In genomic region chr1:15966081-15966955, GRCh38 we compare ENCODE assay signal across 8 cellular contexts. TPM values are rescaled to one million over a fixed set of nuclear protein-coding genes. Genes with fewer than 3 reads are reported as not detected.
DNase-seq lines count a peak whose midpoint lies in the region; ATAC-seq, FAIRE-seq and TF ChIP-seq lines count a peak whose summit lies in the region.

No MANE protein-coding gene starts in this region.

- H3K27me3 Mint-ChIP-seq in HFFc6 (ENCODE audit: insufficient read depth), result peaks cover 2% of the 10 kb centered on the region

- peaks cover 26% of the 10 kb centered on the region for H3K36me3 Mint-ChIP-seq in HFFc6 (ENCODE audit: low read depth)
- H3K36me3 Mint-ChIP-seq in activated naive CD4-positive, alpha-beta T cell treated with anti-CD3 and anti-CD28 coated beads, Interleukin-2, amount 50 U/mL, for 72 hours, result peaks cover 21 to 46% of the 10 kb centered on the region in 2 donors

- peak; percentile 82 to 85 for ATAC-seq in activated naive CD4-positive, alpha-beta T cell treated with anti-CD3 and anti-CD28 coated beads, Interleukin-2, amount 50 U/mL, for 72 hours
- peak; percentile 22 for ATAC-seq in left lobe of liver

- peak; percentile 5 for FAIRE-seq in RCC 7860 (lab: Jason Lieb, UNC)

- H3K9me3 Mint-ChIP-seq in HFFc6, result no peaks in the 10 kb centered on the region
- no peaks in the 10 kb centered on the region for H3K9me3 Mint-ChIP-seq in activated naive CD4-positive, alpha-beta T cell treated with anti-CD3 and anti-CD28 coated beads, Interleukin-2, amount 50 U/mL, for 72 hours

- DNase-seq in HFFc6 (peak; percentile 45), RCC 7860 (ENCODE audit: low spot score) (peak; percentile 52), left lobe of liver (ENCODE audit: low spot score) (no peak), NCI-H187 treated with DMSO at 0.1 percent for 48 hours (lab: John Stamatoyannopoulos, UW) (no peak), NCI-H1436 treated with DMSO at 0.1 percent for 48 hours (lab: John Stamatoyannopoulos, UW) (no peak)
- peak; percentile 80 to 91 for DNase-seq in activated naive CD4-positive, alpha-beta T cell treated with anti-CD3 and anti-CD28 coated beads, Interleukin-2, amount 50 U/mL, for 72 hours (ENCODE audit: low spot score in 2 of 2)
- DNase-seq in stimulated activated CD8-positive, alpha-beta memory T cell treated with anti-CD3 and anti-CD28 coated beads, Interleukin-7, amount 100 ng/mL, for 4 hours (ENCODE audit: low read depth in 2 of 2), result peak; percentile 60 to 65

- no peak for TF ChIP-seq CTCF in HFFc6 (IDR thresholded peaks at IDR 0.05)

- H3K4me1 Mint-ChIP-seq in HFFc6 (ENCODE audit: low read depth), result peaks cover 59% of the 10 kb centered on the region

- H3K27ac Mint-ChIP-seq in HFFc6, result peak overlapping the region; percentile 72
- peak overlapping the region; percentile 99 to 100 for H3K27ac Mint-ChIP-seq in activated naive CD4-positive, alpha-beta T cell treated with anti-CD3 and anti-CD28 coated beads, Interleukin-2, amount 50 U/mL, for 72 hours

- peak overlapping the region; percentile 11; the same call in 1 of the 2 replicates for H3K4me3 ChIP-seq in GM08714 (ENCODE audit: low read length)

- peak overlapping the region; percentile 75 for H3K4me3 Mint-ChIP-seq in HFFc6

RNA-seq across cellular contexts. Expression of gene ZBTB17, which starts 9.6 kb away (rescaled TPM):
- 10 to 100 TPM; 22.5 to 25.4 (median 24.1) TPM for total RNA-seq in HFFc6 (2021; fragmentation: NEBNext Ultra II Directional; extraction: Animal tissue kit (Norgen Biotek cat#: 25700))
- 10 to 100 TPM; 44.7 to 54.9 TPM for total RNA-seq in activated naive CD4-positive, alpha-beta T cell treated with anti-CD3 and anti-CD28 coated beads, Interleukin-2, amount 50 U/mL, for 72 hours
- 14.3 TPM for total RNA-seq in left lobe of liver

RNA-seq across cellular contexts. Expression of gene SRARP, which starts 37.7 kb away (rescaled TPM):
- total RNA-seq in HFFc6 (2021; fragmentation: NEBNext Ultra II Directional; extraction: Animal tissue kit (Norgen Biotek cat#: 25700)), result not detected
- total RNA-seq in activated naive CD4-positive, alpha-beta T cell treated with anti-CD3 and anti-CD28 coated beads, Interleukin-2, amount 50 U/mL, for 72 hours, result not detected
- total RNA-seq in left lobe of liver, result not detected

RNA-seq across cellular contexts. Expression of gene HSPB7, which starts 51.5 kb away (rescaled TPM):
- 10 to 100 TPM; 15.5 to 40.6 (median 33.0) TPM for total RNA-seq in HFFc6 (2021; fragmentation: NEBNext Ultra II Directional; extraction: Animal tissue kit (Norgen Biotek cat#: 25700))
- not detected for total RNA-seq in activated naive CD4-positive, alpha-beta T cell treated with anti-CD3 and anti-CD28 coated beads, Interleukin-2, amount 50 U/mL, for 72 hours
- total RNA-seq in left lobe of liver, result 1.2 TPM

RNA-seq across cellular contexts. Expression of gene CLCNKA, which starts 55.5 kb away (rescaled TPM):
- not detected for total RNA-seq in HFFc6 (2021; fragmentation: NEBNext Ultra II Directional; extraction: Animal tissue kit (Norgen Biotek cat#: 25700))
- under 1 TPM in 1 of 2 donors, not detected in 1; 0.37 TPM for total RNA-seq in activated naive CD4-positive, alpha-beta T cell treated with anti-CD3 and anti-CD28 coated beads, Interleukin-2, amount 50 U/mL, for 72 hours
- total RNA-seq in left lobe of liver, result 0.08 TPM

Comparison
In these comparisons a context has a peak if more than half of its experiments do, and no peak if none do; other contexts are left out.
1. DNase-seq: peak in HFFc6 (single experiment), RCC 7860 (single experiment), activated naive CD4-positive, alpha-beta T cell treated with anti-CD3 and anti-CD28 coated beads, Interleukin-2, amount 50 U/mL, for 72 hours (2 of 2) and stimulated activated CD8-positive, alpha-beta memory T cell treated with anti-CD3 and anti-CD28 coated beads, Interleukin-7, amount 100 ng/mL, for 4 hours (2 of 2); none in left lobe of liver (single experiment), NCI-H187 treated with DMSO at 0.1 percent for 48 hours (single experiment) and NCI-H1436 treated with DMSO at 0.1 percent for 48 hours (single experiment).